ENCODE assay signal across 6 cellular contexts in the genomic region with DNA sequence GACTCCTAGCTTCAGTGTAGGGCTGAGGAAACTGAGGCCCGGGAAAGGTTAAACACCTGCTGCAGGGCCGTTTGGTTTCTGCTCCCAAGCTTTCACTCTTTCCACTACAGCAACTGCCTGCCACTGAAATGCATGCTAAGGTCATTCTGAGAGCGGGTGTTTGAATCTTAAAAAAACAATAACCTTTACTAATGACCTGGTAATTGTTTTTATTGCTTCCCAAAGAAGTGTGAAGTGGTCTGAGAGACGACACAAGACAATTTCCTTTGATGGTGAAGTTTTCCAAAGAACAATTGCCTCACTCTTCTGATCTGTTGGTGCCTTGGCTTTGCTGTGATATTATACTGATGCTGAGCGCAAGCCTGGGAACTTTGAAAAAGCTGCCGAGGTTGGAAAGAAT.
"Had no signal": no experiment of that assay in that cellular context is flagged by ENCODE, and none has a peak within 500 bp of the region (broad histone marks: within the 10 kb centered on the region; RNA-seq: fewer than 3 reads in every experiment).

No MANE protein-coding gene starts in this region.

- DNase-seq: H9, HCEC 1CT, KBM-7 had no signal

- H3K27ac ChIP-seq: KMS-11 had no signal

- H3K4me3 ChIP-seq: GM23338 had no signal

- H3K4me2 ChIP-seq: GM23338, KMS-11 had no signal

- H3K9ac ChIP-seq: KMS-11 had no signal

- ATAC-seq: GM23338, HepG2 had no signal
